Comparison of ENCODE assay signal across 16 cellular contexts in the genomic region with DNA sequence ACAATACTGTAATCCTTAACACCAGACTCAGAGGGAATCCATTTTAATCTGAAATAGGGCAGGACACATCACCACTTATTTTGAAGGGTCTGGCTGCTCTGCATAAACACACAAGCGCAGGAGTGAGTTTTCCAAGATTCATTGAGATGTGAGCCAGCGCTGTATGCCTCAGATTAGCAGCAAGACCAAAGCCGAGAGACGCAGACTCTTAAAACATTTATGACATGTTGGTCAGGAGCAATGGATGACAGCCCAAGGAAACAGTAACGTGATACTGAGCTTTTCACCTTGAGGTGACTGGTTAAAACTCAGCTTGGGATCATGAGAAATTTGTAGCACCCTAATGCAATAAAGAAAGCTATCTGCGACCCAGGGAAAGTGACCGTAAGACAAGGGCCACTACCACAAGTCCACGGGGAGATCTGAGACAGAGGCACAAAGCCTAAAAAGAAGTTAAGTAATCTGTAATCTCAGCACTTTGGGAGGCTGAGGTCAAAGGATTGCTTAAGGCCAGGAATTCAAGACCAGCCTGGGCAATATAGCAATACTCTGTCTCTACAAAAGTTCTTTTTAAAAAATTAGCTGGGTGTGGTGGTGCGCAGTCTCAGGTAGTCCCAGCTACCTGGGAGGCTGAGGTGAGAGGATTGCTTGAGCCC.
DNase-seq lines count a peak whose midpoint lies in the region; ATAC-seq and TF ChIP-seq lines count a peak whose summit lies in the region.
"Had no signal": no experiment of that assay in that cellular context is flagged by ENCODE, and none has a peak within 500 bp of the region (broad histone marks: within the 10 kb centered on the region; RNA-seq: fewer than 3 reads in every experiment).

No MANE protein-coding gene starts in this region.

- H2AFZ ChIP-seq in osteoblast (ENCODE audit: low read length) (peak overlapping the region; percentile 13), smooth muscle cell (ENCODE audit: low read depth) (peak overlapping the region; percentile 9)
- H2AFZ ChIP-seq: GM23248 had no signal

- no peak overlapping the region for H3K9ac ChIP-seq in smooth muscle cell (ENCODE audit: low read depth)
- H3K9ac ChIP-seq: GM23248 had no signal

- no peaks in the 10 kb centered on the region for H3K27me3 ChIP-seq in osteoblast (ENCODE audit: insufficient read depth, low read length)
- H3K27me3 ChIP-seq in smooth muscle cell (ENCODE audit: low read depth): peaks cover 21% of the 10 kb centered on the region
- H3K27me3 ChIP-seq: BE2C had no signal

- ATAC-seq in left ventricle myocardium superior: peak; percentile 46

- intact Hi-C loops in left ventricle myocardium superior (cut with micrococcal nuclease) (no loop called here), cardiac septum (cut with DNase I) (no loop called here)

- H3K36me3 ChIP-seq in osteoblast (ENCODE audit: insufficient read depth, low read length) (no peaks in the 10 kb centered on the region), smooth muscle cell (ENCODE audit: low read depth) (no peaks in the 10 kb centered on the region)
- H3K36me3 ChIP-seq: BE2C had no signal

- H3K4me3 ChIP-seq in osteoblast (ENCODE audit: insufficient read depth, low read length) (no peak overlapping the region), smooth muscle cell (no peak overlapping the region)
- H3K4me3 ChIP-seq: GM23248 had no signal

- H4K20me1 ChIP-seq in osteoblast (ENCODE audit: insufficient read depth, low read length) (no peaks in the 10 kb centered on the region), smooth muscle cell (ENCODE audit: low read depth) (no peaks in the 10 kb centered on the region)

- H3F3A ChIP-seq in smooth muscle cell (ENCODE audit: low read depth): no peaks in the 10 kb centered on the region

- H3K9me3 ChIP-seq in osteoblast (ENCODE audit: low read depth, low read length): no peaks in the 10 kb centered on the region
- no peaks in the 10 kb centered on the region for H3K9me3 ChIP-seq in smooth muscle cell (replicated peaks; ENCODE audit: low read depth)
- H3K9me3 ChIP-seq: BE2C had no signal

- H3K4me2 ChIP-seq in osteoblast (ENCODE audit: insufficient read depth, low read length): peak overlapping the region; percentile 11
- peak overlapping the region; percentile 41 for H3K4me2 ChIP-seq in smooth muscle cell

- DNase-seq in left ventricle myocardium superior: no peak
- no peak for DNase-seq in cardiac septum (ENCODE audit: low spot score)
- peak; percentile 48 for DNase-seq in left kidney (ENCODE audit: low read depth, low spot score)
- no peak for DNase-seq in osteoblast (ENCODE audit: insufficient read length, low spot score, missing footprints)
- no peak for DNase-seq in smooth muscle cell (lab: John Stamatoyannopoulos, UW; ENCODE audit: unreplicated experiment)
- no peak for DNase-seq in kidney glomerular epithelial cell (lab: John Stamatoyannopoulos, UW)
- DNase-seq in ACHN: no peak
- no peak for DNase-seq in superior temporal gyrus (ENCODE audit: extremely low spot score)
- DNase-seq: BE2C; CD4-positive, alpha-beta memory T cell; DMS79; GM23248; H9; HFFc6 had no signal

- H3K27ac ChIP-seq in osteoblast (ENCODE audit: low read depth, low read length): no peak overlapping the region
- H3K27ac ChIP-seq in smooth muscle cell (ENCODE audit: low read depth): no peak overlapping the region
- H3K27ac ChIP-seq: C4-2B, GM23248, HL-60 had no signal

- in situ Hi-C loops in ACHN (cut with HindIII; ENCODE audit: low pct_ligation_motif_present, low pct_unique_long_range_greater_than_20kb, low sequenced_read_pairs): no loop called here

- 39% methylated on average over 9 of the region's 9 CpGs for WGBS in smooth muscle cell (ENCODE audit: low lambda C conversion rate)

- no peaks in the 10 kb centered on the region for H3K4me1 ChIP-seq in osteoblast (ENCODE audit: insufficient read depth, low read length)
- H3K4me1 ChIP-seq in smooth muscle cell (ENCODE audit: low read depth): no peaks in the 10 kb centered on the region
- H3K4me1 ChIP-seq: BE2C had no signal

- H3K79me2 ChIP-seq in osteoblast (ENCODE audit: insufficient read depth, low read length): no peaks in the 10 kb centered on the region
- H3K79me2 ChIP-seq in smooth muscle cell (ENCODE audit: low read depth): no peaks in the 10 kb centered on the region

- TF ChIP-seq CTCF in osteoblast (IDR thresholded peaks at IDR 0.05; ENCODE audit: extremely low read depth, low read depth, low read length) (no peak), smooth muscle cell (IDR thresholded peaks at IDR 0.05; ENCODE audit: borderline replicate concordance, insufficient read depth, poor library complexity, severe bottlenecking) (no peak)
